In the genomic region with DNA sequence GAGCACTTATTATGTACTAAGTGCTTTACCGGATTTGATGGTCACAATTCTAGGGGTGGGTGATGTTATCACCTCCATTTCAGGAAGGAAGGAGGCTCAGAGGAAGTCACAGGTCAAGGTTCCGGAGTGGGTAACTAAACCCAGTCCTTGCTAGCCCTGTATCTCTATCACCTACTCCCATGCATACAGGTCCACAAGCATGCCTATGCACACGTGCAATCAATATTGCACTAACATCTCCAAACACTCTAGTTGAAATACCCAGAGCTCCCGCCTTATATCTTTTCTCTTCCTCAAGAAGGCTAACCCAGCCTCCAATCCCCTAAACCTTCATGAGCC, we compare ENCODE assay signal across 8 cellular contexts. TPM values are rescaled to one million over a fixed set of nuclear protein-coding genes. Genes with fewer than 3 reads are reported as not detected.
A peak's percentile ranks its signal among the peaks of the same experiment; 100 is the strongest.
DNase-seq lines count a peak whose midpoint lies in the region; ATAC-seq and TF ChIP-seq lines count a peak whose summit lies in the region.

No MANE protein-coding gene starts in this region.

- DNase-seq in NK-92 treated with Interleukin-12 subunit alpha and Interleukin-12 subunit beta, amount 100 ng/mL, for 24 hours (lab: John Stamatoyannopoulos, UW), result peak; percentile 35
- DNase-seq in NK-92 (lab: John Stamatoyannopoulos, UW; ENCODE audit: unreplicated experiment) (no peak), T-helper 17 cell (peak in 1 of 3 donors; percentile 23), foreskin fibroblast (no peak), skeletal muscle cell (ENCODE audit: low read depth) (no peak)
- DNase-seq in effector CD8-positive, alpha-beta T cell (lab: John Stamatoyannopoulos, UW), result no peak

- peak overlapping the region; percentile 100 for H3K27ac Mint-ChIP-seq in T-helper 17 cell

- ATAC-seq in T-helper 17 cell, result peak; percentile 43
- ATAC-seq in GM21423 (IDR thresholded peaks at IDR 0.05; ENCODE audit: unreplicated experiment), result no peak
- no peak for ATAC-seq in esophagus mucosa

- H3K27me3 Mint-ChIP-seq in T-helper 17 cell, result no peaks in the 10 kb centered on the region

- peaks cover 5% of the 10 kb centered on the region for H3K36me3 Mint-ChIP-seq in T-helper 17 cell (ENCODE audit: low read depth)

- no peaks in the 10 kb centered on the region for H3K9me3 ChIP-seq in T-helper 17 cell (ENCODE audit: control insufficient read depth, low read length, poor library complexity, severe bottlenecking)

- H3K4me3 Mint-ChIP-seq in T-helper 17 cell, result peak overlapping the region; percentile 93

- H3K4me3 ChIP-seq in foreskin fibroblast (ENCODE audit: low read depth in 1 of 2, low read length in 2 of 2), result peak overlapping the region; percentile 43 to 64
- peak overlapping the region; percentile 61 for H3K4me3 ChIP-seq in skeletal muscle cell (ENCODE audit: low read depth, low read length)

- H3K4me1 Mint-ChIP-seq in T-helper 17 cell, result peaks cover 55% of the 10 kb centered on the region

- no peak for TF ChIP-seq CTCF in foreskin fibroblast (IDR thresholded peaks at IDR 0.05; ENCODE audit: low read depth, low read length)

RNA-seq across cellular contexts. Expression of gene FOSB, which starts 17.8 kb away (rescaled TPM):
- 1,000 to 10,000 TPM in 1 of 2 donors, 100 to 1,000 TPM in 1; 967 to 2,209 TPM for total RNA-seq in T-helper 17 cell
- 2.5 TPM for total RNA-seq in esophagus mucosa

RNA-seq across cellular contexts. Expression of gene ERCC1, which starts 26.3 kb away (rescaled TPM):
- total RNA-seq in T-helper 17 cell, result 10 to 100 TPM; 28.4 to 36.2 TPM
- total RNA-seq in esophagus mucosa, result 48.5 TPM

RNA-seq across cellular contexts. Expression of gene POLR1G, which starts 43.6 kb away (rescaled TPM):
- total RNA-seq in T-helper 17 cell (1 to 10 TPM in 1 of 2 donors, under 1 TPM in 1; 0.91 to 1.0 TPM), esophagus mucosa (6.5 TPM)

RNA-seq across cellular contexts. Expression of gene PPP1R13L, which starts 45.1 kb away (rescaled TPM):
- total RNA-seq in T-helper 17 cell, result 1 to 10 TPM; 3.4 to 4.5 TPM
- total RNA-seq in esophagus mucosa, result 186 TPM

RNA-seq across cellular contexts. Expression of gene RTN2, which starts 46.8 kb away (rescaled TPM):
- total RNA-seq in T-helper 17 cell (1 to 10 TPM; 2.3 to 6.2 TPM), esophagus mucosa (1.4 TPM)

Comparison
In these comparisons a context has a peak if more than half of its experiments do, and no peak if none do; other contexts are left out.
1. RNA of gene FOSB, which starts 17.8 kb away (total RNA-seq): 967 to 2,209 TPM in T-helper 17 cell; 2.5 TPM in esophagus mucosa (single experiment); every median in the first group is over 100 times any median in the second.